16 cellular contexts compared by ENCODE assay signal in genomic region chr7:73122778-73123447, GRCh38. TPM values are rescaled to one million over a fixed set of nuclear protein-coding genes. Genes with fewer than 3 reads are reported as not detected.
"Had no signal": no experiment of that assay in that cellular context is flagged by ENCODE, and none has a peak within 500 bp of the region (broad histone marks: within the 10 kb centered on the region; RNA-seq: fewer than 3 reads in every experiment).

No MANE protein-coding gene starts in this region.

RNA-seq across cellular contexts. Expression of gene SPDYE9, which starts 37.1 kb away (rescaled TPM):
- total RNA-seq: activated CD4-positive, alpha-beta memory T cell treated with anti-CD3 and anti-CD28 coated beads for 36 hours; activated T-cell treated with anti-CD3 and anti-CD28 coated beads, Interleukin-2, amount 50 U/mL, for 72 hours; bronchial epithelial cell; colonic mucosa; endothelial cell of umbilical vein; esophagus muscularis mucosa; lower leg skin; mucosa of gallbladder; naive thymus-derived CD4-positive, alpha-beta T cell; neural crest cell; occipital lobe; renal cortical epithelial cell; skeletal muscle tissue; T-helper 1 cell treated with Interleukin-12 subunit alpha and Interleukin-12 subunit beta and Interleukin-4 antibody, amounts not matched to agents 30 ng/mL and 1 ng/mL, for 36 hours; transverse colon; vagina had no signal
